ENCODE assay signal across 2 cellular contexts in the genomic region with DNA sequence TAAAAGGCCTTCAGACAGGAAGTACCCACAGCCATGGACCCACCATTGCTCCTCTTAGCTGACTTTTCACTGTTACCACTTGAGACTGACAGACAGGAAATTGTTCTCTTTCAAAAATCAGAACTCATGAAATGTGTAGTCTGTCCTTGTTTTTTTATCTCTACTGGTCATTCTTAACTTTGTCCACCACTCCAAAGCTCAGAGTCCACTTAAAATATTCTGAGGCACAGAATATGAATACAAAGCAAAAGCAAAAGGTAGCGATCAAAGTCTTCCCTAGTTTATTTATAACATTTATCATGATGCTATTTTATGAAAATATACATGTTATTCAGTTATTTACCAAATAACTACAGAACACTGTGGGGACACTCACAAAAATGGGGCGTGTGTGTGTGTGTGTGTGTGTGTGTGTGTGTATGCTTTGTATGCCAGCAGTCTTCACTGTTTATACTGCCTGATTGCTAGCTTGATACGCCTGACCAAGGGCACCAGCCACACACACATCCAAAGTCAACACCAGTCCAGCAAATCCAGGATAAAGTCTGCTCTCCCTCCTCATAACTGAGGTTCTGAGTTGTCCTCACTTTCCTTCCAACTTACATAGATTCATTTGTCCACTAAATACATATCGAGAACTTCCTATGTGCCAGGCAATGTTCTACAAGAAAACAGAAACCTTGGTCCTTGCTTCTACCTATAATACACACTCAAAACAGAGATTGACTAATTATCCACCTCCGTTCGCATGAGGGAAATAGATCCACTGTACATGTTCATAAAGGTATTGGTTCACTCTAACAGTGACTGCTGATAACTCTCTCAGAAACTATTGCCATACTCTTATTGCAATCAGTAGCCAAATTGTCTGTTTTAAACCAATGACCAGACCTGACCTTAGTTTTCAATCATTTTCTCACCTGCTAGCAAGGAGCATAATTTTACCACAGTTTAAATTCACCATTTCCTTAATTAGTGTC.
TF ChIP-seq lines count a peak whose summit lies in the region.

No MANE protein-coding gene starts in this region.

TF ChIP-seq in GM23338, 12 proteins besides CTCF, POLR2A, EP300 and RAD21 (continued from another document):
- TF ChIP-seq, protein P1, sequence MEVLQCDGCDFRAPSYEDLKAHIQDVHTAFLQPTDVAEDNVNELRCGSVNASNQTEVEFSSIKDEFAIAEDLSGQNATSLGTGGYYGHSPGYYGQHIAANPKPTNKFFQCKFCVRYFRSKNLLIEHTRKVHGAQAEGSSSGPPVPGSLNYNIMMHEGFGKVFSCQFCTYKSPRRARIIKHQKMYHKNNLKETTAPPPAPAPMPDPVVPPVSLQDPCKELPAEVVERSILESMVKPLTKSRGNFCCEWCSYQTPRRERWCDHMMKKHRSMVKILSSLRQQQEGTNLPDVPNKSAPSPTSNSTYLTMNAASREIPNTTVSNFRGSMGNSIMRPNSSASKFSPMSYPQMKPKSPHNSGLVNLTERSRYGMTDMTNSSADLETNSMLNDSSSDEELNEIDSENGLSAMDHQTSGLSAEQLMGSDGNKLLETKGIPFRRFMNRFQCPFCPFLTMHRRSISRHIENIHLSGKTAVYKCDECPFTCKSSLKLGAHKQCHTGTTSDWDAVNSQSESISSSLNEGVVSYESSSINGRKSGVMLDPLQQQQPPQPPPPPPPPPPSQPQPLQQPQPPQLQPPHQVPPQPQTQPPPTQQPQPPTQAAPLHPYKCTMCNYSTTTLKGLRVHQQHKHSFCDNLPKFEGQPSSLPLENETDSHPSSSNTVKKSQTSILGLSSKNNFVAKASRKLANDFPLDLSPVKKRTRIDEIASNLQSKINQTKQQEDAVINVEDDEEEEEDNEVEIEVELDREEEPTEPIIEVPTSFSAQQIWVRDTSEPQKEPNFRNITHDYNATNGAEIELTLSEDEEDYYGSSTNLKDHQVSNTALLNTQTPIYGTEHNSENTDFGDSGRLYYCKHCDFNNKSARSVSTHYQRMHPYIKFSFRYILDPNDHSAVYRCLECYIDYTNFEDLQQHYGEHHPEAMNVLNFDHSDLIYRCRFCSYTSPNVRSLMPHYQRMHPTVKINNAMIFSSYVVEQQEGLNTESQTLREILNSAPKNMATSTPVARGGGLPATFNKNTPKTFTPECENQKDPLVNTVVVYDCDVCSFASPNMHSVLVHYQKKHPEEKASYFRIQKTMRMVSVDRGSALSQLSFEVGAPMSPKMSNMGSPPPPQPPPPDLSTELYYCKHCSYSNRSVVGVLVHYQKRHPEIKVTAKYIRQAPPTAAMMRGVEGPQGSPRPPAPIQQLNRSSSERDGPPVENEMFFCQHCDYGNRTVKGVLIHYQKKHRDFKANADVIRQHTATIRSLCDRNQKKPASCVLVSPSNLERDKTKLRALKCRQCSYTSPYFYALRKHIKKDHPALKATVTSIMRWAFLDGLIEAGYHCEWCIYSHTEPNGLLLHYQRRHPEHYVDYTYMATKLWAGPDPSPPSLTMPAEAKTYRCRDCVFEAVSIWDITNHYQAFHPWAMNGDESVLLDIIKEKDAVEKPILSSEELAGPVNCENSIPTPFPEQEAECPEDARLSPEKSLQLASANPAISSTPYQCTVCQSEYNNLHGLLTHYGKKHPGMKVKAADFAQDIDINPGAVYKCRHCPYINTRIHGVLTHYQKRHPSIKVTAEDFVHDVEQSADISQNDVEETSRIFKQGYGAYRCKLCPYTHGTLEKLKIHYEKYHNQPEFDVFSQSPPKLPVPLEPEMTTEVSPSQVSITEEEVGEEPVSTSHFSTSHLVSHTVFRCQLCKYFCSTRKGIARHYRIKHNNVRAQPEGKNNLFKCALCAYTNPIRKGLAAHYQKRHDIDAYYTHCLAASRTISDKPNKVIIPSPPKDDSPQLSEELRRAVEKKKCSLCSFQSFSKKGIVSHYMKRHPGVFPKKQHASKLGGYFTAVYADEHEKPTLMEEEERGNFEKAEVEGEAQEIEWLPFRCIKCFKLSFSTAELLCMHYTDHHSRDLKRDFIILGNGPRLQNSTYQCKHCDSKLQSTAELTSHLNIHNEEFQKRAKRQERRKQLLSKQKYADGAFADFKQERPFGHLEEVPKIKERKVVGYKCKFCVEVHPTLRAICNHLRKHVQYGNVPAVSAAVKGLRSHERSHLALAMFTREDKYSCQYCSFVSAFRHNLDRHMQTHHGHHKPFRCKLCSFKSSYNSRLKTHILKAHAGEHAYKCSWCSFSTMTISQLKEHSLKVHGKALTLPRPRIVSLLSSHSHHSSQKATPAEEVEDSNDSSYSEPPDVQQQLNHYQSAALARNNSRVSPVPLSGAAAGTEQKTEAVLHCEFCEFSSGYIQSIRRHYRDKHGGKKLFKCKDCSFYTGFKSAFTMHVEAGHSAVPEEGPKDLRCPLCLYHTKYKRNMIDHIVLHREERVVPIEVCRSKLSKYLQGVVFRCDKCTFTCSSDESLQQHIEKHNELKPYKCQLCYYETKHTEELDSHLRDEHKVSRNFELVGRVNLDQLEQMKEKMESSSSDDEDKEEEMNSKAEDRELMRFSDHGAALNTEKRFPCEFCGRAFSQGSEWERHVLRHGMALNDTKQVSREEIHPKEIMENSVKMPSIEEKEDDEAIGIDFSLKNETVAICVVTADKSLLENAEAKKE (CRISPR knock-in tag; IDR thresholded peaks at IDR 0.05): no peak

TF ChIP-seq in HepG2, 621 proteins besides CTCF, POLR2A, EP300 and RAD21 (continued from another document):
- TF ChIP-seq ZNF264 (CRISPR knock-in tag; IDR thresholded peaks at IDR 0.05) (0 out of 2 replicates have a peak, but pooled peaks have one; percentile 15), NCOA5 (CRISPR knock-in tag; IDR thresholded peaks at IDR 0.05) (no peak), GFI1 (CRISPR knock-in tag; IDR thresholded peaks at IDR 0.05; ENCODE audit: borderline replicate concordance) (no peak), HNF4A (CRISPR knock-in tag; IDR thresholded peaks at IDR 0.05) (peak; percentile 21; the same call in 1 of the 2 replicates), ZNF263 (CRISPR knock-in tag; IDR thresholded peaks at IDR 0.05) (peak; percentile 82), ZNF350 (CRISPR knock-in tag; IDR thresholded peaks at IDR 0.05; ENCODE audit: borderline replicate concordance, low read depth) (no peak), GPN1 (CRISPR knock-in tag; IDR thresholded peaks at IDR 0.05; ENCODE audit: borderline replicate concordance) (no peak), SP4 (CRISPR knock-in tag; IDR thresholded peaks at IDR 0.05) (no peak), ZNF616 (CRISPR knock-in tag; IDR thresholded peaks at IDR 0.05; ENCODE audit: low read depth) (no peak)
- TF ChIP-seq, protein P2, sequence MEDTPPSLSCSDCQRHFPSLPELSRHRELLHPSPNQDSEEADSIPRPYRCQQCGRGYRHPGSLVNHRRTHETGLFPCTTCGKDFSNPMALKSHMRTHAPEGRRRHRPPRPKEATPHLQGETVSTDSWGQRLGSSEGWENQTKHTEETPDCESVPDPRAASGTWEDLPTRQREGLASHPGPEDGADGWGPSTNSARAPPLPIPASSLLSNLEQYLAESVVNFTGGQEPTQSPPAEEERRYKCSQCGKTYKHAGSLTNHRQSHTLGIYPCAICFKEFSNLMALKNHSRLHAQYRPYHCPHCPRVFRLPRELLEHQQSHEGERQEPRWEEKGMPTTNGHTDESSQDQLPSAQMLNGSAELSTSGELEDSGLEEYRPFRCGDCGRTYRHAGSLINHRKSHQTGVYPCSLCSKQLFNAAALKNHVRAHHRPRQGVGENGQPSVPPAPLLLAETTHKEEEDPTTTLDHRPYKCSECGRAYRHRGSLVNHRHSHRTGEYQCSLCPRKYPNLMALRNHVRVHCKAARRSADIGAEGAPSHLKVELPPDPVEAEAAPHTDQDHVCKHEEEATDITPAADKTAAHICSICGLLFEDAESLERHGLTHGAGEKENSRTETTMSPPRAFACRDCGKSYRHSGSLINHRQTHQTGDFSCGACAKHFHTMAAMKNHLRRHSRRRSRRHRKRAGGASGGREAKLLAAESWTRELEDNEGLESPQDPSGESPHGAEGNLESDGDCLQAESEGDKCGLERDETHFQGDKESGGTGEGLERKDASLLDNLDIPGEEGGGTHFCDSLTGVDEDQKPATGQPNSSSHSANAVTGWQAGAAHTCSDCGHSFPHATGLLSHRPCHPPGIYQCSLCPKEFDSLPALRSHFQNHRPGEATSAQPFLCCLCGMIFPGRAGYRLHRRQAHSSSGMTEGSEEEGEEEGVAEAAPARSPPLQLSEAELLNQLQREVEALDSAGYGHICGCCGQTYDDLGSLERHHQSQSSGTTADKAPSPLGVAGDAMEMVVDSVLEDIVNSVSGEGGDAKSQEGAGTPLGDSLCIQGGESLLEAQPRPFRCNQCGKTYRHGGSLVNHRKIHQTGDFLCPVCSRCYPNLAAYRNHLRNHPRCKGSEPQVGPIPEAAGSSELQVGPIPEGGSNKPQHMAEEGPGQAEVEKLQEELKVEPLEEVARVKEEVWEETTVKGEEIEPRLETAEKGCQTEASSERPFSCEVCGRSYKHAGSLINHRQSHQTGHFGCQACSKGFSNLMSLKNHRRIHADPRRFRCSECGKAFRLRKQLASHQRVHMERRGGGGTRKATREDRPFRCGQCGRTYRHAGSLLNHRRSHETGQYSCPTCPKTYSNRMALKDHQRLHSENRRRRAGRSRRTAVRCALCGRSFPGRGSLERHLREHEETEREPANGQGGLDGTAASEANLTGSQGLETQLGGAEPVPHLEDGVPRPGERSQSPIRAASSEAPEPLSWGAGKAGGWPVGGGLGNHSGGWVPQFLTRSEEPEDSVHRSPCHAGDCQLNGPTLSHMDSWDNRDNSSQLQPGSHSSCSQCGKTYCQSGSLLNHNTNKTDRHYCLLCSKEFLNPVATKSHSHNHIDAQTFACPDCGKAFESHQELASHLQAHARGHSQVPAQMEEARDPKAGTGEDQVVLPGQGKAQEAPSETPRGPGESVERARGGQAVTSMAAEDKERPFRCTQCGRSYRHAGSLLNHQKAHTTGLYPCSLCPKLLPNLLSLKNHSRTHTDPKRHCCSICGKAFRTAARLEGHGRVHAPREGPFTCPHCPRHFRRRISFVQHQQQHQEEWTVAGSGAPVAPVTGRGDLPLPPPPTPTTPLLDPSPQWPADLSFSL (CRISPR knock-in tag; IDR thresholded peaks at IDR 0.05): peak; percentile 80
- TF ChIP-seq, protein P3, sequence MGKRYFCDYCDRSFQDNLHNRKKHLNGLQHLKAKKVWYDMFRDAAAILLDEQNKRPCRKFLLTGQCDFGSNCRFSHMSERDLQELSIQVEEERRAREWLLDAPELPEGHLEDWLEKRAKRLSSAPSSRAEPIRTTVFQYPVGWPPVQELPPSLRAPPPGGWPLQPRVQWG (CRISPR knock-in tag; IDR thresholded peaks at IDR 0.05; ENCODE audit: borderline replicate concordance, low read depth): no peak
- TF ChIP-seq, protein P4, sequence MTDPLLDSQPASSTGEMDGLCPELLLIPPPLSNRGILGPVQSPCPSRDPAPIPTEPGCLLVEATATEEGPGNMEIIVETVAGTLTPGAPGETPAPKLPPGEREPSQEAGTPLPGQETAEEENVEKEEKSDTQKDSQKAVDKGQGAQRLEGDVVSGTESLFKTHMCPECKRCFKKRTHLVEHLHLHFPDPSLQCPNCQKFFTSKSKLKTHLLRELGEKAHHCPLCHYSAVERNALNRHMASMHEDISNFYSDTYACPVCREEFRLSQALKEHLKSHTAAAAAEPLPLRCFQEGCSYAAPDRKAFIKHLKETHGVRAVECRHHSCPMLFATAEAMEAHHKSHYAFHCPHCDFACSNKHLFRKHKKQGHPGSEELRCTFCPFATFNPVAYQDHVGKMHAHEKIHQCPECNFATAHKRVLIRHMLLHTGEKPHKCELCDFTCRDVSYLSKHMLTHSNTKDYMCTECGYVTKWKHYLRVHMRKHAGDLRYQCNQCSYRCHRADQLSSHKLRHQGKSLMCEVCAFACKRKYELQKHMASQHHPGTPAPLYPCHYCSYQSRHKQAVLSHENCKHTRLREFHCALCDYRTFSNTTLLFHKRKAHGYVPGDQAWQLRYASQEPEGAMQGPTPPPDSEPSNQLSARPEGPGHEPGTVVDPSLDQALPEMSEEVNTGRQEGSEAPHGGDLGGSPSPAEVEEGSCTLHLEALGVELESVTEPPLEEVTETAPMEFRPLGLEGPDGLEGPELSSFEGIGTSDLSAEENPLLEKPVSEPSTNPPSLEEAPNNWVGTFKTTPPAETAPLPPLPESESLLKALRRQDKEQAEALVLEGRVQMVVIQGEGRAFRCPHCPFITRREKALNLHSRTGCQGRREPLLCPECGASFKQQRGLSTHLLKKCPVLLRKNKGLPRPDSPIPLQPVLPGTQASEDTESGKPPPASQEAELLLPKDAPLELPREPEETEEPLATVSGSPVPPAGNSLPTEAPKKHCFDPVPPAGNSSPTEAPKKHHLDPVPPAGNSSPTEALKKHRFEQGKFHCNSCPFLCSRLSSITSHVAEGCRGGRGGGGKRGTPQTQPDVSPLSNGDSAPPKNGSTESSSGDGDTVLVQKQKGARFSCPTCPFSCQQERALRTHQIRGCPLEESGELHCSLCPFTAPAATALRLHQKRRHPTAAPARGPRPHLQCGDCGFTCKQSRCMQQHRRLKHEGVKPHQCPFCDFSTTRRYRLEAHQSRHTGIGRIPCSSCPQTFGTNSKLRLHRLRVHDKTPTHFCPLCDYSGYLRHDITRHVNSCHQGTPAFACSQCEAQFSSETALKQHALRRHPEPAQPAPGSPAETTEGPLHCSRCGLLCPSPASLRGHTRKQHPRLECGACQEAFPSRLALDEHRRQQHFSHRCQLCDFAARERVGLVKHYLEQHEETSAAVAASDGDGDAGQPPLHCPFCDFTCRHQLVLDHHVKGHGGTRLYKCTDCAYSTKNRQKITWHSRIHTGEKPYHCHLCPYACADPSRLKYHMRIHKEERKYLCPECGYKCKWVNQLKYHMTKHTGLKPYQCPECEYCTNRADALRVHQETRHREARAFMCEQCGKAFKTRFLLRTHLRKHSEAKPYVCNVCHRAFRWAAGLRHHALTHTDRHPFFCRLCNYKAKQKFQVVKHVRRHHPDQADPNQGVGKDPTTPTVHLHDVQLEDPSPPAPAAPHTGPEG (CRISPR knock-in tag; IDR thresholded peaks at IDR 0.05): no peak
